ENCODE assay signal across 14 cellular contexts in the genomic region with DNA sequence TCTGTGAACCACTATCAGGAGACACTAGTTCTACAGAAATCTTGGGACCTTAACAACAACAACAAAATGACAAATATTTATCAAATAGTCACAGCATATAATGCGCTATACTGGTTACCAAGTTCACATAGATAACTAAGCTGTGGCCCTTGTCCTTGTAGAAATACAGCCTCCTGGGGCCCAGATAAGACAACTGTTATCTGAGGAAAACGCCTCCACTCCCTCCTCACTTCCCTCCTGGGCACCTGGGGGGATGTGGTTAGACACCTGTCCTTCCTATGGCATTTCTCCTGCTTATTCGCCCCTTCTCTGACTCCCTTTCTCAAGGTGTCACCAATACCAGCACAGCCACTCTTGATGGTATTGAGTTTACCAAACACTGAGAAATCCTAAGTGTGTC.
"Had no signal": no experiment of that assay in that cellular context is flagged by ENCODE, and none has a peak within 500 bp of the region (broad histone marks: within the 10 kb centered on the region; RNA-seq: fewer than 3 reads in every experiment).

No MANE protein-coding gene starts in this region.

- ATAC-seq: activated CD4-positive, CD25-positive, alpha-beta regulatory T cell treated with anti-CD3 and anti-CD28 coated beads, Interleukin-2, amount 50 U/mL, for 24 hours; esophagus mucosa; mucosa of descending colon had no signal

- H3K27me3 ChIP-seq: dorsolateral prefrontal cortex, tibial artery had no signal

- FAIRE-seq: bronchial epithelial cell had no signal

- H3K4me3 ChIP-seq: dorsolateral prefrontal cortex, lung, mucosa of descending colon, tibial artery had no signal

- DNase-seq: activated CD4-positive, alpha-beta T cell treated with anti-CD3 and anti-CD28 coated beads, Interleukin-2, amount 50 U/mL, for 4 hours; activated effector memory CD4-positive, alpha-beta T cell treated with anti-CD3 and anti-CD28 coated beads, Interleukin-2, amount 50 U/mL, for 16 hours; activated naive CD8-positive, alpha-beta T cell treated with anti-CD3 and anti-CD28 coated beads for 36 hours; activated T-cell treated with anti-CD3 and anti-CD28 coated beads, Interleukin-2, amount 50 U/mL, for 1 hour; anterior cingulate cortex; dorsolateral prefrontal cortex; mucosa of descending colon; nephron progenitor cell; stimulated activated CD4-positive, alpha-beta T cell treated with anti-CD3 and anti-CD28 coated beads, Interleukin-4, amount 100 ng/mL, for 4 hours; tibial artery had no signal

- H3K9me3 ChIP-seq: mucosa of descending colon, tibial artery had no signal

- H3K27ac ChIP-seq: dorsolateral prefrontal cortex, tibial artery had no signal

- H3K36me3 ChIP-seq: tibial artery had no signal
